In the genomic region with DNA sequence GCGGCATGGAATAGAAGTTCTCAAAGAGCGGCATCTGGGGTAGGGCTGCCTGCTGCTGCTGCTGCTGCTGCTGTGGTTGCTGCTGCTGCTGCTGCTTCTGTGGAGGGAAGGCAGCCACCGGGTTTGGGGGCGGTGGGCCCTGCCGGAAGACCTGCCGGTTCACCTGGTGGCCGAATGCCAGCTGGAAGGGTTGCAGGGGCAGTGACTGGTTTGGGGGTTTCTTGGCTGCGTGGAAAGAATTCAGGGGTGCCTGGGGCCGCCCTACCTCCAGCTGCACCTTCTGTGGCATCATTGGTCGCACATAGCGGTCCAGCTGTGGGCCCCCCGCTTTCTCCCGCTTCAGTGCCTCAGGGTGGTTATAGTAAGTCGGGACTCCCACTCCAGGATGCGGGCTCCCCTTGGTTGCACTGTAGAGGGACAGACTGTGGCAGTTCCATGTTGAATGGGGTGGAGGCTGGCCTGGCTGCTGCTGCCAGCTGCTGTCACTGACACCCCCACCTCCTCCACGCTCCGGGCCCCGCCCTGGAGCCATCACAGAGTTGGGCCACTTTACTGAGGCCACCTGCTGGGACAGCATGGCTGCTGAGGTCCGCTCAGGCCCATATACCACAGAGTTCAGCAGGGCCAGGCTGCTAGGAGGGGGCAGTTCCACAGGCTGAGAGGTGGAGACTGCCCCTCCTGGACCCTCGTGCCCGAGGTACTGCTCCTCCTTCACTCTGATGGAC, we compare ENCODE assay signal across 11 cellular contexts. TPM values are rescaled to one million over a fixed set of nuclear protein-coding genes. Genes with fewer than 3 reads are reported as not detected.
A peak's percentile ranks its signal among the peaks of the same experiment; 100 is the strongest.
DNase-seq lines count a peak whose midpoint lies in the region; TF ChIP-seq lines count a peak whose summit lies in the region.
"Had no signal": no experiment of that assay in that cellular context is flagged by ENCODE, and none has a peak within 500 bp of the region (broad histone marks: within the 10 kb centered on the region; RNA-seq: fewer than 3 reads in every experiment).

No MANE protein-coding gene starts in this region.

- intact Hi-C loops in mammary epithelial cell (cut with micrococcal nuclease) = no loop called here
- intact Hi-C loops in thyroid gland (cut with DNase I) = no loop called here

- peak overlapping the region; percentile 66 for H3K27ac Mint-ChIP-seq in activated CD4-positive, alpha-beta T cell treated with anti-CD3 and anti-CD28 coated beads, Interleukin-2, amount 10 ng/mL, durations not matched to agents 7 days and 5 days

- peaks cover 64% of the 10 kb centered on the region for H3K4me1 Mint-ChIP-seq in activated CD4-positive, alpha-beta T cell treated with anti-CD3 and anti-CD28 coated beads, Interleukin-2, amount 10 ng/mL, durations not matched to agents 7 days and 5 days

- H3K27ac ChIP-seq in mammary epithelial cell (ENCODE audit: insufficient read depth, low read depth, low read length) (no peak overlapping the region), mucosa of rectum (ENCODE audit: low read depth in 2 of 2, low read length in 2 of 2) (peak overlapping the region; percentile 95 to 98), thyroid gland (peak overlapping the region in 2 of 3 donors; percentile 59 to 88)

- in situ Hi-C loops in mammary epithelial cell (cut with MboI; ENCODE audit: low sequenced_read_pairs in 2 of 2) = no loop called here

- WGBS in mammary epithelial cell (ENCODE audit: low coverage, missing lambda C conversion rate) = 68% methylated on average over 10 of the region's 21 CpGs
- WGBS in thyroid gland, 2 donors = 84 to 95% methylated on average over 10 to 14 of the region's 21 CpGs

- no peak for TF ChIP-seq POLR2A in thyroid gland (IDR thresholded peaks at IDR 0.05)

- H3K9me3 Mint-ChIP-seq in activated CD4-positive, alpha-beta T cell treated with anti-CD3 and anti-CD28 coated beads, Interleukin-2, amount 10 ng/mL, durations not matched to agents 7 days and 5 days = no peaks in the 10 kb centered on the region

- TF ChIP-seq CTCF in mammary epithelial cell (conservative IDR thresholded peaks at IDR 0.05 in 1 of 2, IDR thresholded peaks at IDR 0.05 in 1 of 2; ENCODE audit: extremely low read depth in 1 of 2, insufficient read depth in 1 of 2, low read depth in 1 of 2, low read length in 2 of 2) (no peak), thyroid gland (IDR thresholded peaks at IDR 0.05) (no peak)

- CTCF ChIA-PET in activated CD4-positive, alpha-beta T cell treated with anti-CD3 and anti-CD28 coated beads, Interleukin-2, amount 10 ng/mL, durations not matched to agents 7 days and 5 days (lab: Charles Lee) = interaction anchor here (0.6 to 13.1 kb wide), 3 partner anchors 11 to 240 kb away, joined by 4 to 102 read pairs (median 78); a partner anchor contains a TSS
- CTCF ChIA-PET in mammary epithelial cell (lab: Charles Lee; ENCODE audit: low non-redundant PET) = no interaction called here

- peaks cover 54% of the 10 kb centered on the region for H3K4me1 ChIP-seq in mammary epithelial cell (ENCODE audit: insufficient read depth, low read length)
- H3K4me1 ChIP-seq in mucosa of rectum (ENCODE audit: control insufficient read depth in 2 of 2, insufficient read depth in 2 of 2, low read length in 2 of 2) = peaks cover 51% of the 10 kb centered on the region in 2 donors
- H3K4me1 ChIP-seq in thyroid gland = peaks cover 48 to 60% of the 10 kb centered on the region in 2 donors

- H3K36me3 ChIP-seq in mammary epithelial cell (ENCODE audit: insufficient read depth, low read length) = peaks cover 18% of the 10 kb centered on the region
- H3K36me3 ChIP-seq in mucosa of rectum (ENCODE audit: control insufficient read depth in 2 of 2, insufficient read depth in 2 of 2, low read length in 2 of 2) = peaks cover 29 to 42% of the 10 kb centered on the region in 2 donors
- H3K36me3 ChIP-seq in thyroid gland = peaks cover 27 to 37% of the 10 kb centered on the region in 2 donors

- peaks cover 3% of the 10 kb centered on the region for H4K20me1 ChIP-seq in mammary epithelial cell (ENCODE audit: insufficient read depth, low read length)

- POLR2A ChIA-PET in activated CD4-positive, alpha-beta T cell treated with anti-CD3 and anti-CD28 coated beads, Interleukin-2, amount 10 ng/mL, durations not matched to agents 7 days and 5 days (lab: Charles Lee) = no interaction called here

- H3K79me2 ChIP-seq in mammary epithelial cell (ENCODE audit: insufficient read depth, low read length) = peaks cover 91% of the 10 kb centered on the region

- H3K9me3 ChIP-seq in mammary epithelial cell (replicated peaks; ENCODE audit: insufficient read depth, low read length) (no peaks in the 10 kb centered on the region), mucosa of rectum (ENCODE audit: control insufficient read depth in 2 of 2, low read length in 2 of 2) (no peaks in the 10 kb centered on the region), thyroid gland (no peaks in the 10 kb centered on the region)

- peaks cover 42% of the 10 kb centered on the region for H3K36me3 Mint-ChIP-seq in activated CD4-positive, alpha-beta T cell treated with anti-CD3 and anti-CD28 coated beads, Interleukin-2, amount 10 ng/mL, durations not matched to agents 7 days and 5 days (ENCODE audit: low read depth)

- H3K9ac ChIP-seq in mammary epithelial cell (ENCODE audit: insufficient read depth, low read length) (no peak overlapping the region), mucosa of rectum (ENCODE audit: low read depth in 1 of 2, low read length in 2 of 2) (peak overlapping the region in 1 of 2 donors; percentile 6)
- H3K9ac ChIP-seq: GM23248 had no signal

- DNase-seq in activated CD4-positive, alpha-beta T cell treated with anti-CD3 and anti-CD28 coated beads, Interleukin-2, amount 10 ng/mL, durations not matched to agents 7 days and 5 days = no peak
- DNase-seq in activated CD4-positive, alpha-beta T cell treated with anti-CD3 and anti-CD28 coated beads, Interleukin-2, amount 50 U/mL, for 1 hour = no peak
- DNase-seq in mammary epithelial cell (no peak), thyroid gland (no peak), inferior parietal cortex (ENCODE audit: extremely low spot score) (no peak), HK-2 (ENCODE audit: unreplicated experiment) (no peak), kidney tubule cell (ENCODE audit: low spot score) (no peak)
- DNase-seq: GM23248; NCI-H526 treated with DMSO at 0.1 percent for 48 hours; stimulated activated naive CD4-positive, alpha-beta T cell treated with Interleukin-2 at 50 U/mL for 16 hours had no signal

- BruUV-seq in mammary epithelial cell (replicated peaks; lab: Mats Ljungman, UMichigan) = TSS peak; percentile 44

- H3K27me3 Mint-ChIP-seq in activated CD4-positive, alpha-beta T cell treated with anti-CD3 and anti-CD28 coated beads, Interleukin-2, amount 10 ng/mL, durations not matched to agents 7 days and 5 days = no peaks in the 10 kb centered on the region

- no peak overlapping the region for H2AFZ ChIP-seq in mammary epithelial cell (ENCODE audit: low read depth, low read length)
- H2AFZ ChIP-seq: GM23248 had no signal

- H3K27me3 ChIP-seq in mammary epithelial cell (ENCODE audit: insufficient read depth, low read length) (no peaks in the 10 kb centered on the region), mucosa of rectum (ENCODE audit: control insufficient read depth in 2 of 2, insufficient read depth in 2 of 2, low read length in 2 of 2) (no peaks in the 10 kb centered on the region), thyroid gland (no peaks in the 10 kb centered on the region)

- H3K4me2 ChIP-seq in mammary epithelial cell (ENCODE audit: insufficient read depth, low read depth, low read length) = no peak overlapping the region

- H3K4me3 Mint-ChIP-seq in activated CD4-positive, alpha-beta T cell treated with anti-CD3 and anti-CD28 coated beads, Interleukin-2, amount 10 ng/mL, durations not matched to agents 7 days and 5 days = no peak overlapping the region

- dilution Hi-C loops in mammary epithelial cell (cut with HindIII; ENCODE audit: low sequenced_read_pairs) = no loop called here

- H3K4me3 ChIP-seq in mammary epithelial cell (replicated peaks in 1 of 3; ENCODE audit: insufficient read depth in 1 of 3, low read depth in 2 of 3, low read length in 3 of 3) (no peak overlapping the region), mucosa of rectum (ENCODE audit: low read length in 2 of 2) (no peak overlapping the region), thyroid gland (replicated peaks in 1 of 3) (no peak overlapping the region)
- H3K4me3 ChIP-seq: GM23248 had no signal

RNA-seq across cellular contexts. Expression of a gene that starts 25.2 kb away (rescaled TPM):
- total RNA-seq in activated CD4-positive, alpha-beta T cell treated with anti-CD3 and anti-CD28 coated beads, Interleukin-2, amount 10 ng/mL, durations not matched to agents 7 days and 5 days = 10 to 100 TPM; 23.3 to 25.9 TPM
- 10 to 100 TPM; 15.7 to 30.5 TPM for total RNA-seq in mammary epithelial cell
- 17.0 TPM for polyA plus RNA-seq in mammary epithelial cell
- 33.6 TPM for polyA minus RNA-seq in mammary epithelial cell
- total RNA-seq in thyroid gland = 10 to 100 TPM; 21.7 to 27.7 (median 24.7) TPM
